In the genomic region with DNA sequence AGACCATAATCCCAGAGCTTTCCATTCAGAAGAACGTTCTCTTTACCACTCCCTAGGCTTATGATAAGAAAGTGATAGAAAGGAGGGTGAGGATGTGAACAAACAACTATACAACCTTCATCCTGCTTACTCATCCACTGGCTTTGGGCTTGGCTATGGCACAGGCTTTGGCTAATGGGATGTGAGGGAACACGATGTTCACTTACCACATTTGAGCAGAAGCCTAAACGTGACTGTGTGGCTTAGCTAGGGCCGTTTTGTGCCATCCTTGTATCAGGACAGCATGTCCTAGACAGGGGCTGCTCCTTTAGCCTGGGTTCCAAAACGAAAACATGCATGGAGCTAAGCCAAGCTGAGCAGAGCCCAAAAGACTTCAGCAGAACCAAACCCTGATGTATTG, we compare ENCODE assay signal across 1 cellular context.
TF ChIP-seq lines count a peak whose summit lies in the region.

No MANE protein-coding gene starts in this region.

TF ChIP-seq in GM12878, 131 proteins besides CTCF, POLR2A, EP300 and RAD21 (continued from another document):
- TF ChIP-seq RFX5 (IDR thresholded peaks at IDR 0.05; ENCODE audit: low read depth, low read length): no peak
- TF ChIP-seq DPF2 (IDR thresholded peaks at IDR 0.05): no peak
- TF ChIP-seq FOXK2 (IDR thresholded peaks at IDR 0.05): no peak
- no peak for TF ChIP-seq EED (IDR thresholded peaks at IDR 0.05; ENCODE audit: low read depth)
- TF ChIP-seq ASH2L (IDR thresholded peaks at IDR 0.05; ENCODE audit: borderline replicate concordance, low read depth): no peak
